In genomic region chr12:93181396-93181965, GRCh38 we compare ENCODE assay signal across 24 cellular contexts.
DNase-seq lines count a peak whose midpoint lies in the region; ATAC-seq, FAIRE-seq and TF ChIP-seq lines count a peak whose summit lies in the region.
"Had no signal": no experiment of that assay in that cellular context is flagged by ENCODE, and none has a peak within 500 bp of the region (broad histone marks: within the 10 kb centered on the region; RNA-seq: fewer than 3 reads in every experiment).

No MANE protein-coding gene starts in this region.

- POLR2A ChIA-PET in K562 (lab: Yijun Ruan, JAX) = interaction anchor here (1.1 to 1.6 kb wide), 2 partner anchors 12 to 16 kb away, joined by 4 read pairs; no protein-coding TSS in a partner anchor

- H3K27me3 ChIP-seq in K562 (ENCODE audit: control insufficient read depth in 2 of 2, insufficient read depth in 2 of 2, low read length in 2 of 2) = no peaks in the 10 kb centered on the region

- in situ Hi-C loops in K562 (cut with MboI) = no loop called here

- H3K4me1 Mint-ChIP-seq in stimulated activated memory B cell treated with anti-CD40 and anti-IgM and Interleukin-4, amounts not matched to agents 10 μg/mL and 1 μg/mL and 100 μg/mL, for 72 hours = peaks cover 51% of the 10 kb centered on the region
- H3K4me1 Mint-ChIP-seq: central memory CD8-positive, alpha-beta T cell had no signal

- H3K36me3 ChIP-seq in K562 (ENCODE audit: control insufficient read depth, insufficient read depth, low read length) = no peaks in the 10 kb centered on the region
- H3K36me3 ChIP-seq in mucosa of descending colon (ENCODE audit: low read depth) = no peaks in the 10 kb centered on the region

- H3K4me2 ChIP-seq in K562 (ENCODE audit: insufficient read depth, low read length) = no peak overlapping the region
- H3K4me2 ChIP-seq: PC-9 had no signal

- 42% methylated on average over 4 of the region's 4 CpGs for WGBS in K562 (ENCODE audit: insufficient coverage, low coverage, missing lambda C conversion rate)

- peak in 1 of 2 experiments; percentile 17; a peak in 2 of 4 replicates for TF ChIP-seq RAD21 in K562 (CRISPR knock-in tag; conservative IDR thresholded peaks at IDR 0.05 in 1 of 2, IDR thresholded peaks at IDR 0.05 in 1 of 2)

- no TSS peak for BruUV-seq in K562 (replicated peaks; lab: Mats Ljungman, UMichigan)

- no peaks in the 10 kb centered on the region for H3K36me3 Mint-ChIP-seq in stimulated activated memory B cell treated with anti-CD40 and anti-IgM and Interleukin-4, amounts not matched to agents 10 μg/mL and 1 μg/mL and 100 μg/mL, for 72 hours

- DNase-seq in M059J (ENCODE audit: low read depth) = peak; percentile 55
- DNase-seq in K562 (ENCODE audit: extremely low read depth in 1 of 4, low spot score in 3 of 4) = no peak
- DNase-seq in left kidney (ENCODE audit: low read depth, low spot score) = peak; percentile 59
- no peak for DNase-seq in mucosa of descending colon
- DNase-seq in midbrain (lab: John Stamatoyannopoulos, UW) = no peak
- no peak for DNase-seq in OCI-M1 (lab: John Stamatoyannopoulos, UW)
- DNase-seq: activated CD4-positive, alpha-beta T cell treated with anti-CD3 and anti-CD28 coated beads for 1 hour; activated CD8-positive, alpha-beta memory T cell treated with anti-CD3 and anti-CD28 coated beads for 24 hours; activated naive CD4-positive, alpha-beta T cell treated with Interleukin-2 at 50 U/mL for 16 hours; activated T-cell treated with anti-CD3 and anti-CD28 coated beads, Interleukin-2, amount 50 U/mL, for 4 hours; foreskin melanocyte; GDM1; hypothalamus; mammary epithelial cell; NCI-H1048; NCI-H1930; NCI-H226; PC-9; SHP77 treated with DMSO at 0.1 percent for 48 hours; small intestine; stimulated activated naive CD4-positive, alpha-beta T cell treated with Interleukin-2 at 50 U/mL for 16 hours had no signal

- no peaks in the 10 kb centered on the region for H3K79me2 ChIP-seq in K562 (ENCODE audit: control insufficient read depth, insufficient read depth, low read length)

- ATAC-seq in K562 = no peak
- ATAC-seq in stimulated activated memory B cell treated with anti-CD40 and anti-IgM and Interleukin-4, amounts not matched to agents 10 μg/mL and 1 μg/mL and 100 μg/mL, for 72 hours = no peak
- no peak for ATAC-seq in mucosa of descending colon
- ATAC-seq: activated T-cell treated with anti-CD3 and anti-CD28 coated beads, Interleukin-2, amount 50 U/mL, for 4 hours had no signal

- intact Hi-C loops in K562 (cut with micrococcal nuclease) (no loop called here), mucosa of descending colon (cut with DNase I, micrococcal nuclease) (no loop called here)

- no peak for TF ChIP-seq EP300 in K562 (IDR thresholded peaks at IDR 0.05; ENCODE audit: low read length)

- no peaks in the 10 kb centered on the region for H3K9me3 Mint-ChIP-seq in stimulated activated memory B cell treated with anti-CD40 and anti-IgM and Interleukin-4, amounts not matched to agents 10 μg/mL and 1 μg/mL and 100 μg/mL, for 72 hours
- H3K9me3 Mint-ChIP-seq: activated T-cell treated with anti-CD3 and anti-CD28 coated beads, Interleukin-2, amount 50 U/mL, for 4 hours; central memory CD8-positive, alpha-beta T cell had no signal

- H3K27ac ChIP-seq in K562 (ENCODE audit: extremely low read depth, low read depth, low read length) = no peak overlapping the region
- H3K27ac ChIP-seq: PC-9 had no signal

- no peaks in the 10 kb centered on the region for H3K9me1 ChIP-seq in K562 (ENCODE audit: control insufficient read depth, insufficient read depth, low read length)

- no peak for FAIRE-seq in K562 (lab: Jason Lieb, UNC)
- FAIRE-seq: islet of Langerhans, small intestine had no signal

- no peaks in the 10 kb centered on the region for H3K27me3 Mint-ChIP-seq in stimulated activated memory B cell treated with anti-CD40 and anti-IgM and Interleukin-4, amounts not matched to agents 10 μg/mL and 1 μg/mL and 100 μg/mL, for 72 hours
- H3K27me3 Mint-ChIP-seq: central memory CD8-positive, alpha-beta T cell had no signal

- no peak overlapping the region for H2AFZ ChIP-seq in K562 (ENCODE audit: low read depth, low read length)
- H2AFZ ChIP-seq: PC-9 had no signal

- H3K4me1 ChIP-seq in K562 (replicated peaks in 1 of 2; ENCODE audit: control insufficient read depth in 2 of 2, insufficient read depth in 2 of 2, low read length in 2 of 2) = peaks cover 10 to 18% of the 10 kb centered on the region in 2 experiments; a peak in 4 of 5 replicates
- peaks cover 13% of the 10 kb centered on the region for H3K4me1 ChIP-seq in mucosa of descending colon (ENCODE audit: low read depth)

- H3K9me3 ChIP-seq in K562 (replicated peaks; ENCODE audit: control insufficient read depth, insufficient read depth, low read depth, low read length) = peaks cover 11% of the 10 kb centered on the region
- H3K9me3 ChIP-seq in mucosa of descending colon = no peaks in the 10 kb centered on the region

- CTCF ChIA-PET in K562 (lab: Yijun Ruan, JAX; ENCODE audit: low intra/inter-chr PET ratio) = no interaction called here

- TF ChIP-seq POLR2A in K562 (conservative IDR thresholded peaks at IDR 0.05) = no peak

- H3K4me3 ChIP-seq in K562 (no peak overlapping the region), mucosa of descending colon (no peak overlapping the region)
- H3K4me3 ChIP-seq: PC-9 had no signal

- TF ChIP-seq CTCF in K562 (IDR thresholded peaks at IDR 0.05 in 2 of 3, conservative IDR thresholded peaks at IDR 0.05 in 1 of 3; ENCODE audit: insufficient read depth in 2 of 3, low read depth in 1 of 3, low read length in 3 of 3) (no peak), mucosa of descending colon (IDR thresholded peaks at IDR 0.05) (no peak)

- H3K27ac Mint-ChIP-seq in stimulated activated memory B cell treated with anti-CD40 and anti-IgM and Interleukin-4, amounts not matched to agents 10 μg/mL and 1 μg/mL and 100 μg/mL, for 72 hours = peak overlapping the region; percentile 81

- H3K9ac ChIP-seq in K562 (ENCODE audit: insufficient read depth in 1 of 2, low read depth in 2 of 2, low read length in 2 of 2) = no peak overlapping the region

- H3K4me3 Mint-ChIP-seq in stimulated activated memory B cell treated with anti-CD40 and anti-IgM and Interleukin-4, amounts not matched to agents 10 μg/mL and 1 μg/mL and 100 μg/mL, for 72 hours = no peak overlapping the region
- H3K4me3 Mint-ChIP-seq: activated T-cell treated with anti-CD3 and anti-CD28 coated beads, Interleukin-2, amount 50 U/mL, for 4 hours; central memory CD8-positive, alpha-beta T cell had no signal

- H4K20me1 ChIP-seq in K562 (replicated peaks; ENCODE audit: control insufficient read depth, insufficient read depth, low read length) = no peaks in the 10 kb centered on the region

TF ChIP-seq in K562, 482 proteins besides CTCF, POLR2A, EP300 and RAD21:
- TF ChIP-seq ATF3 (IDR thresholded peaks at IDR 0.05) (0 out of 2 replicates have a peak, but pooled peaks have one; percentile 15), ATF3 (CRISPR knock-in tag; conservative IDR thresholded peaks at IDR 0.05) (no peak), CEBPG (CRISPR knock-in tag; IDR thresholded peaks at IDR 0.05) (no peak), CEBPG (tag; conservative IDR thresholded peaks at IDR 0.05 in 1 of 2, IDR thresholded peaks at IDR 0.05 in 1 of 2) (peak in 1 of 2 experiments; percentile 56; a peak in 1 of 4 replicates), TCF3 (CRISPR knock-in tag; IDR thresholded peaks at IDR 0.05) (no peak)

Comparison
In these comparisons a context has a peak if more than half of its experiments do, and no peak if none do; other contexts are left out.
1. DNase-seq: peak in M059J (single experiment) and left kidney (single experiment); none in K562 (0 of 4), mucosa of descending colon (0 of 3), midbrain (single experiment) and OCI-M1 (single experiment).